In genomic region chr11:17651061-17651460, GRCh38 we compare ENCODE assay signal across 26 cellular contexts.
"Had no signal": no experiment of that assay in that cellular context is flagged by ENCODE, and none has a peak within 500 bp of the region (broad histone marks: within the 10 kb centered on the region; RNA-seq: fewer than 3 reads in every experiment).

No MANE protein-coding gene starts in this region.

- H3K4me1 Mint-ChIP-seq: activated CD8-positive, alpha-beta memory T cell treated with anti-CD3 and anti-CD28 coated beads, Interleukin-2, amount 10 ng/mL, durations not matched to agents 7 days and 5 days; central memory CD8-positive, alpha-beta T cell had no signal

- H3K36me3 Mint-ChIP-seq: activated CD8-positive, alpha-beta memory T cell treated with anti-CD3 and anti-CD28 coated beads, Interleukin-2, amount 10 ng/mL, durations not matched to agents 7 days and 5 days; activated naive CD8-positive, alpha-beta T cell had no signal

- ATAC-seq: activated CD8-positive, alpha-beta memory T cell treated with anti-CD3 and anti-CD28 coated beads, Interleukin-2, amount 10 ng/mL, durations not matched to agents 7 days and 5 days; activated CD8-positive, alpha-beta T cell treated with anti-CD3 and anti-CD28 coated beads, Interleukin-2, amount 10 ng/mL, durations not matched to agents 7 days and 5 days; activated T-cell treated with anti-CD3 and anti-CD28 coated beads, Interleukin-2, amount 50 U/mL, for 72 hours; left lung; lower lobe of right lung; natural killer cell treated with Interleukin-12 subunit alpha and Interleukin-12 subunit beta and Interleukin-15 and Interleukin-18, amount 100 ng/mL, for 72 hours; stimulated activated naive B cell treated with anti-CD40 and anti-IgM and Interleukin-4, amounts not matched to agents 10 μg/mL and 1 μg/mL and 100 μg/mL, for 72 hours had no signal

- H3K27ac Mint-ChIP-seq: activated CD8-positive, alpha-beta memory T cell treated with anti-CD3 and anti-CD28 coated beads, Interleukin-2, amount 10 ng/mL, durations not matched to agents 7 days and 5 days; activated CD8-positive, alpha-beta T cell treated with anti-CD3 and anti-CD28 coated beads, Interleukin-2, amount 10 ng/mL, durations not matched to agents 7 days and 5 days; activated naive CD8-positive, alpha-beta T cell; activated T-cell treated with anti-CD3 and anti-CD28 coated beads, Interleukin-2, amount 50 U/mL, for 72 hours; natural killer cell treated with Interleukin-12 subunit alpha and Interleukin-12 subunit beta and Interleukin-15 and Interleukin-18, amount 100 ng/mL, for 72 hours; stimulated activated naive B cell treated with anti-CD40 and anti-IgM and Interleukin-4, amounts not matched to agents 10 μg/mL and 1 μg/mL and 100 μg/mL, for 72 hours; WTC11 had no signal

- H3K4me3 Mint-ChIP-seq: activated CD8-positive, alpha-beta memory T cell treated with anti-CD3 and anti-CD28 coated beads, Interleukin-2, amount 10 ng/mL, durations not matched to agents 7 days and 5 days; activated CD8-positive, alpha-beta T cell treated with anti-CD3 and anti-CD28 coated beads, Interleukin-2, amount 10 ng/mL, durations not matched to agents 7 days and 5 days; activated naive CD8-positive, alpha-beta T cell; activated T-cell treated with anti-CD3 and anti-CD28 coated beads, Interleukin-2, amount 50 U/mL, for 72 hours; central memory CD8-positive, alpha-beta T cell; natural killer cell treated with Interleukin-12 subunit alpha and Interleukin-12 subunit beta and Interleukin-15 and Interleukin-18, amount 100 ng/mL, for 72 hours; stimulated activated naive B cell treated with anti-CD40 and anti-IgM and Interleukin-4, amounts not matched to agents 10 μg/mL and 1 μg/mL and 100 μg/mL, for 72 hours; WTC11 had no signal

- DNase-seq: activated CD4-positive, alpha-beta T cell treated with anti-CD3 and anti-CD28 coated beads for 1 hour; activated CD8-positive, alpha-beta memory T cell treated with anti-CD3 and anti-CD28 coated beads, Interleukin-2, amount 10 ng/mL, durations not matched to agents 7 days and 5 days; activated CD8-positive, alpha-beta T cell treated with anti-CD3 and anti-CD28 coated beads, Interleukin-2, amount 10 ng/mL, durations not matched to agents 7 days and 5 days; activated naive CD4-positive, alpha-beta T cell treated with Interleukin-2 at 50 U/mL for 16 hours; activated T-cell treated with anti-CD3 and anti-CD28 coated beads, Interleukin-2, amount 50 U/mL, for 72 hours; anterior cingulate cortex; effector CD8-positive, alpha-beta T cell; lower lobe of right lung; mesenchymal stem cell; psoas muscle; sigmoid colon; stimulated activated CD4-positive, alpha-beta T cell treated with anti-CD3 and anti-CD28 coated beads, Interleukin-15, amount 100 ng/mL, for 24 hours; stimulated activated CD4-positive, alpha-beta T cell treated with anti-CD3 and anti-CD28 coated beads, Interleukin-2, amount 100 ng/mL, for 24 hours; stimulated activated naive B cell treated with anti-CD40 and anti-IgM and Interleukin-4, amounts not matched to agents 10 μg/mL and 1 μg/mL and 100 μg/mL, for 72 hours; stomach; T-helper 2 cell; thyroid gland; upper lobe of left lung had no signal

- FAIRE-seq: endometrium, frontal cortex, islet of Langerhans had no signal
